1 cellular context compared by ENCODE assay signal in the genomic region with DNA sequence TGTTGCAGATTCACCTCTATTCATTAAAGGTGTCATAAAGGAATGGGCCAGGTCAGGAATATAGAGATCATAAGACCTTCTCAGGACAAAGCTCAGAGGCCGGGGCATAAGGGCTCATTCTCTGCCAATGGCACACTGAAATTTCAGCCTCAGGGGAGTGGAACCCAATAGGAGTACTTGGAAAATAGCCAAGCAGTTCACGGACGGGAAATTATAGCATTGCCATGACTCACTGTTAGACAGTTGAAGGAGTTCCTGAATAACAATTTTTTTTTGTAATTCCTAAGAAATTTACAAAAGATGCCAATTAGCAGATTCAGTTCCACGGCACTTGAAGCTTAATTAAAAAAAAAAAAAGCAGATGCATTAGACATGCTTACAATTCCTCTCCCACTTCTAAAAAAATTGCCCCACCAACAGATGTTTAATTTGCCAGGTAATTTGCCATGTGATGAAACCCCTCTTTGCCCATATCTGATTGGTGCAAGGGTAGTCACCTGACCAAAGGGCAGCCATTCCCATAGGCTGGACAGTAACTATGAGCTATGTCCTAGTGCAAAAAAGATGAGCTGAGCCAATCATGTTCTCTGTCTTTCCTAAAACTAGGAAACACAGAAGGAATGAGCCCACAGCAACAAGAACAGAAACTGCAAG.
A peak's percentile ranks its signal among the peaks of the same experiment; 100 is the strongest.
TF ChIP-seq lines count a peak whose summit lies in the region.

No MANE protein-coding gene starts in this region.

TF ChIP-seq in K562, 482 proteins besides CTCF, POLR2A, EP300 and RAD21 (continued from another document):
- TF ChIP-seq RAD51 (IDR thresholded peaks at IDR 0.05; ENCODE audit: borderline replicate concordance, low read depth) (peak; percentile 64), NCOR1 (IDR thresholded peaks at IDR 0.05) (no peak), NFIC (IDR thresholded peaks at IDR 0.05) (peak; percentile 20; the same call in 1 of the 2 replicates), ZEB2 (IDR thresholded peaks at IDR 0.05) (no peak), POU5F1 (IDR thresholded peaks at IDR 0.05; ENCODE audit: borderline replicate concordance, low read depth, low read length, partially characterized antibody) (no peak), RUNX1 (IDR thresholded peaks at IDR 0.05; ENCODE audit: low read depth) (no peak)
- TF ChIP-seq, protein P1, sequence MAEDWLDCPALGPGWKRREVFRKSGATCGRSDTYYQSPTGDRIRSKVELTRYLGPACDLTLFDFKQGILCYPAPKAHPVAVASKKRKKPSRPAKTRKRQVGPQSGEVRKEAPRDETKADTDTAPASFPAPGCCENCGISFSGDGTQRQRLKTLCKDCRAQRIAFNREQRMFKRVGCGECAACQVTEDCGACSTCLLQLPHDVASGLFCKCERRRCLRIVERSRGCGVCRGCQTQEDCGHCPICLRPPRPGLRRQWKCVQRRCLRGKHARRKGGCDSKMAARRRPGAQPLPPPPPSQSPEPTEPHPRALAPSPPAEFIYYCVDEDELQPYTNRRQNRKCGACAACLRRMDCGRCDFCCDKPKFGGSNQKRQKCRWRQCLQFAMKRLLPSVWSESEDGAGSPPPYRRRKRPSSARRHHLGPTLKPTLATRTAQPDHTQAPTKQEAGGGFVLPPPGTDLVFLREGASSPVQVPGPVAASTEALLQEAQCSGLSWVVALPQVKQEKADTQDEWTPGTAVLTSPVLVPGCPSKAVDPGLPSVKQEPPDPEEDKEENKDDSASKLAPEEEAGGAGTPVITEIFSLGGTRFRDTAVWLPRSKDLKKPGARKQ (CRISPR knock-in tag; IDR thresholded peaks at IDR 0.05) = no peak
